12 cellular contexts compared by ENCODE assay signal in the genomic region with DNA sequence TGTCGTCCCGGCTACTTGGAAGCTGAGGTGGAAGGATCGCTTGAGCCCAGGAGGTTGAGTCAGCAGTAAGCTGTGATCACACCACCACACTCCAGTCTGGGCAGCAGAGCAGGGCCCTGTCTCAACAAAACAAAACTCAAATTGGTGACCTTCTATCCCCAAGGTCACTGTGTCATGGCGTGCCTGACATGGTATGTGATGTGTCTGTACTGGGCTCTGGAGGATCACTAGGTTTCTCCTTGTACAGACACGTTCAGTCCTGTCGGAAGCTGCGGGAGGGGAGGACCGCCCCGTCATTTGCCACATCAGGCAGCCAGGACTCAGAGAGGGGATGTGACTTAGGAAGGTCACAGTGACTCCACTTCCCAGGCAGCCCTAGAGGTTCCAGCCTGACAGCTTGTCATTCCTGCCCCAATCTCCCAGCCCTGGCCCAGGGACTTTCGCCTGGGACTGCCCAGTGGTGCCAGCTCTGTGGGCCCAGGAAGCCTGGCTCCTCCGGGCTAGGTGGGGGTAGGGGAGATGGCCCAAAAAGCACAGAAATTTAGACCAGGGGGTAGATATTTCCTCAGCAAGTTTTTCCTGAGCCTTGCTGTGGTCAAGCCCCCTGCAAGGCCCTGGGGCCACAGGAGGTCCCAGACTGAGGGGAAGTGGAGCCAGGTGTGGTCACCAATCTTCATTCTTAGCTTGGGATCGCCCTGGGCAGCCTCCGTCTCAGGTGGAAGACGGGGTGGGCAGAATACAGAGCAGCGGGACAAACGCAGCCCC. TPM values are rescaled to one million over a fixed set of nuclear protein-coding genes. Genes with fewer than 3 reads are reported as not detected.
A peak's percentile ranks its signal among the peaks of the same experiment; 100 is the strongest.
DNase-seq lines count a peak whose midpoint lies in the region; TF ChIP-seq lines count a peak whose summit lies in the region.
"Had no signal": no experiment of that assay in that cellular context is flagged by ENCODE, and none has a peak within 500 bp of the region (broad histone marks: within the 10 kb centered on the region; RNA-seq: fewer than 3 reads in every experiment).

No MANE protein-coding gene starts in this region.

- H3K27ac ChIP-seq in liver (ENCODE audit: low read depth in 1 of 2, low read length in 2 of 2) (peak overlapping the region; percentile 19 to 21), thyroid gland (peak overlapping the region; percentile 98 to 99 (median 99))

- H3K9me3 ChIP-seq in endocrine pancreas (ENCODE audit: control insufficient read depth, low read length) (no peaks in the 10 kb centered on the region), liver (ENCODE audit: control insufficient read depth in 4 of 4, low read length in 3 of 4) (no peaks in the 10 kb centered on the region), thyroid gland (no peaks in the 10 kb centered on the region)
- H3K9me3 ChIP-seq: SJSA1 had no signal

- TF ChIP-seq POLR2A in thyroid gland (IDR thresholded peaks at IDR 0.05) = no peak

- TF ChIP-seq RAD21 in liver (IDR thresholded peaks at IDR 0.05) = no peak

- intact Hi-C loops in thyroid gland (cut with DNase I) = loop anchor here (10.0 kb wide), 1 partner anchor 45 kb away; no protein-coding TSS in a partner anchor

- H3K4me3 ChIP-seq in endocrine pancreas (ENCODE audit: control insufficient read depth, insufficient read depth, low read length) (no peak overlapping the region), liver (ENCODE audit: low read depth in 1 of 3, low read length in 3 of 3) (no peak overlapping the region), thyroid gland (replicated peaks in 1 of 3) (no peak overlapping the region)
- H3K4me3 ChIP-seq: SJSA1 had no signal

- no peaks in the 10 kb centered on the region for H3K36me3 ChIP-seq in endocrine pancreas (ENCODE audit: control insufficient read depth, insufficient read depth, low read length)
- H3K36me3 ChIP-seq in liver (ENCODE audit: control insufficient read depth in 4 of 4, insufficient read depth in 3 of 4, low read depth in 1 of 4, low read length in 3 of 4) = peaks cover 0 to 3% (median 0%) of the 10 kb centered on the region in 4 donors
- H3K36me3 ChIP-seq in thyroid gland = peaks cover 2 to 5% of the 10 kb centered on the region in 2 donors

- WGBS in liver = 87% methylated on average over 16 of the region's 16 CpGs
- WGBS in thyroid gland, 2 donors = 54 to 73% methylated on average over 9 to 14 of the region's 16 CpGs

- H3K4me1 ChIP-seq in endocrine pancreas (ENCODE audit: control insufficient read depth, insufficient read depth, low read length) (no peaks in the 10 kb centered on the region), liver (ENCODE audit: control insufficient read depth in 4 of 4, insufficient read depth in 4 of 4, low read length in 3 of 4) (peaks cover 10 to 58% (median 40%) of the 10 kb centered on the region in 4 donors), thyroid gland (peaks cover 74 to 82% of the 10 kb centered on the region in 2 donors)

- no peaks in the 10 kb centered on the region for H3K27me3 ChIP-seq in endocrine pancreas (ENCODE audit: control insufficient read depth, insufficient read depth, low read length)
- no peaks in the 10 kb centered on the region for H3K27me3 ChIP-seq in liver (ENCODE audit: control insufficient read depth in 4 of 4, insufficient read depth in 4 of 4, low read length in 3 of 4)
- no peaks in the 10 kb centered on the region for H3K27me3 ChIP-seq in thyroid gland
- H3K27me3 ChIP-seq: SJSA1 had no signal

- H3K9ac ChIP-seq in endocrine pancreas (ENCODE audit: control insufficient read depth, insufficient read depth, low read length) = peak overlapping the region; percentile 10
- H3K9ac ChIP-seq in liver (ENCODE audit: low read depth in 1 of 2, low read length in 2 of 2) = no peak overlapping the region

- no peak for TF ChIP-seq CTCF in liver (IDR thresholded peaks at IDR 0.05; ENCODE audit: low read depth, low read length, missing input control)
- TF ChIP-seq CTCF in thyroid gland (IDR thresholded peaks at IDR 0.05) = no peak

- DNase-seq in NCI-H1694 (lab: John Stamatoyannopoulos, UW) (peak; percentile 23), thyroid gland (peak; percentile 80 to 81), T-helper 1 cell (no peak), DMS53 (lab: John Stamatoyannopoulos, UW) (no peak), mesenteric fat pad (ENCODE audit: low spot score) (no peak)
- DNase-seq in activated CD4-positive, alpha-beta T cell treated with anti-CD3 and anti-CD28 coated beads for 1 hour = no peak
- DNase-seq: cerebellar nuclear complex, kidney glomerular epithelial cell, NCI-H1417 had no signal

TF ChIP-seq in liver, 16 proteins besides CTCF, POLR2A, EP300 and RAD21:
- no peak for TF ChIP-seq RXRA (IDR thresholded peaks at IDR 0.05)
- TF ChIP-seq EGR1 (IDR thresholded peaks at IDR 0.05; ENCODE audit: low read depth in 2 of 2) = no peak
- TF ChIP-seq NR2F2 (IDR thresholded peaks at IDR 0.05) = no peak
- TF ChIP-seq SP1 (IDR thresholded peaks at IDR 0.05) = no peak
- TF ChIP-seq, protein P1, sequence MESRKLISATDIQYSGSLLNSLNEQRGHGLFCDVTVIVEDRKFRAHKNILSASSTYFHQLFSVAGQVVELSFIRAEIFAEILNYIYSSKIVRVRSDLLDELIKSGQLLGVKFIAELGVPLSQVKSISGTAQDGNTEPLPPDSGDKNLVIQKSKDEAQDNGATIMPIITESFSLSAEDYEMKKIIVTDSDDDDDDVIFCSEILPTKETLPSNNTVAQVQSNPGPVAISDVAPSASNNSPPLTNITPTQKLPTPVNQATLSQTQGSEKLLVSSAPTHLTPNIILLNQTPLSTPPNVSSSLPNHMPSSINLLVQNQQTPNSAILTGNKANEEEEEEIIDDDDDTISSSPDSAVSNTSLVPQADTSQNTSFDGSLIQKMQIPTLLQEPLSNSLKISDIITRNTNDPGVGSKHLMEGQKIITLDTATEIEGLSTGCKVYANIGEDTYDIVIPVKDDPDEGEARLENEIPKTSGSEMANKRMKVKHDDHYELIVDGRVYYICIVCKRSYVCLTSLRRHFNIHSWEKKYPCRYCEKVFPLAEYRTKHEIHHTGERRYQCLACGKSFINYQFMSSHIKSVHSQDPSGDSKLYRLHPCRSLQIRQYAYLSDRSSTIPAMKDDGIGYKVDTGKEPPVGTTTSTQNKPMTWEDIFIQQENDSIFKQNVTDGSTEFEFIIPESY (IDR thresholded peaks at IDR 0.05) = no peak
- no peak for TF ChIP-seq YY1 (IDR thresholded peaks at IDR 0.05)
- no peak for TF ChIP-seq FOXA2 (IDR thresholded peaks at IDR 0.05)
- TF ChIP-seq JUND (IDR thresholded peaks at IDR 0.05) = no peak
- no peak for TF ChIP-seq HNF4G (IDR thresholded peaks at IDR 0.05)
- TF ChIP-seq FOXA1 (IDR thresholded peaks at IDR 0.05) = no peak
- TF ChIP-seq, protein P2, sequence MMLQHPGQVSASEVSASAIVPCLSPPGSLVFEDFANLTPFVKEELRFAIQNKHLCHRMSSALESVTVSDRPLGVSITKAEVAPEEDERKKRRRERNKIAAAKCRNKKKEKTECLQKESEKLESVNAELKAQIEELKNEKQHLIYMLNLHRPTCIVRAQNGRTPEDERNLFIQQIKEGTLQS (IDR thresholded peaks at IDR 0.05) = no peak
- TF ChIP-seq, protein P3, sequence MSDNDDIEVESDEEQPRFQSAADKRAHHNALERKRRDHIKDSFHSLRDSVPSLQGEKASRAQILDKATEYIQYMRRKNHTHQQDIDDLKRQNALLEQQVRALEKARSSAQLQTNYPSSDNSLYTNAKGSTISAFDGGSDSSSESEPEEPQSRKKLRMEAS (IDR thresholded peaks at IDR 0.05) = no peak
- no peak for TF ChIP-seq GABPA (IDR thresholded peaks at IDR 0.05 in 1 of 2, conservative IDR thresholded peaks at IDR 0.05 in 1 of 2)
- TF ChIP-seq HNF4A (conservative IDR thresholded peaks at IDR 0.05) = no peak

RNA-seq across cellular contexts. Expression of a gene that starts 53.2 kb away (rescaled TPM):
- total RNA-seq in liver (10 to 100 TPM; 24.8 to 41.1 TPM), thyroid gland (100 to 1,000 TPM; 120 to 150 (median 140) TPM), mesenteric fat pad (91.7 TPM)
- polyA plus RNA-seq in liver = 10 to 100 TPM in 1 of 2 donors, 1 to 10 TPM in 1; 4.8 to 18.3 TPM

RNA-seq across cellular contexts. Expression of a gene that starts 57.7 kb away (rescaled TPM):
- total RNA-seq in liver (10 to 100 TPM; 27.7 to 31.8 TPM), thyroid gland (10 to 100 TPM; 30.4 to 59.1 (median 38.2) TPM), mesenteric fat pad (4.3 TPM)
- polyA plus RNA-seq in liver = 10 to 100 TPM; 20.7 to 32.6 TPM

Comparison
In these comparisons a context has a peak if more than half of its experiments do, and no peak if none do; other contexts are left out.
1. DNase-seq: peak in NCI-H1694 (single experiment) and thyroid gland (2 of 2); none in T-helper 1 cell (0 of 5), DMS53 (single experiment), mesenteric fat pad (single experiment) and activated CD4-positive, alpha-beta T cell treated with anti-CD3 and anti-CD28 coated beads for 1 hour (single experiment).